In genomic region chr13:39051157-39051556, GRCh38 we compare ENCODE assay signal across 9 cellular contexts. TPM values are rescaled to one million over a fixed set of nuclear protein-coding genes. Genes with fewer than 3 reads are reported as not detected.
A peak's percentile ranks its signal among the peaks of the same experiment; 100 is the strongest.
DNase-seq lines count a peak whose midpoint lies in the region; ATAC-seq, FAIRE-seq and TF ChIP-seq lines count a peak whose summit lies in the region.
"Had no signal": no experiment of that assay in that cellular context is flagged by ENCODE, and none has a peak within 500 bp of the region (broad histone marks: within the 10 kb centered on the region; RNA-seq: fewer than 3 reads in every experiment).

No MANE protein-coding gene starts in this region.

- no peak overlapping the region for H3K4me3 ChIP-seq in AG09309 (ENCODE audit: control insufficient read depth, low read depth, low read length)
- H3K4me3 ChIP-seq in H1 (ENCODE audit: extremely low read depth in 1 of 4, insufficient read depth in 2 of 4, low read depth in 3 of 4, low read length in 4 of 4), result no peak overlapping the region

- no peak overlapping the region for H3K27ac ChIP-seq in H1 (ENCODE audit: low read depth, low read length)

- no peak overlapping the region for H4K8ac ChIP-seq in H1 (ENCODE audit: extremely low read depth, insufficient read depth, low read length)

- no peak overlapping the region for H2BK5ac ChIP-seq in H1 (ENCODE audit: low read depth, low read length)

- no peak overlapping the region for H3K18ac ChIP-seq in H1 (ENCODE audit: extremely low read depth, low read length)

- POLR2A ChIA-PET in H1 (lab: Charles Lee; ENCODE audit: partially characterized antibody), result no interaction called here

- 76% methylated on average over 1 of the region's 1 CpG; no CpG with 5 or more reads in 1 of the 2 experiments for WGBS in H1 (ENCODE audit: extremely low coverage in 1 of 2, insufficient coverage in 1 of 2, insufficient read length in 1 of 2, insufficient replicate concordance in 2 of 2, low coverage in 1 of 2, low lambda C conversion rate in 2 of 2, missing lambda C conversion rate in 1 of 2), 2 experiments

- H3K4me1 ChIP-seq in H1 (replicated peaks in 1 of 4; ENCODE audit: control insufficient read depth in 3 of 4, insufficient read depth in 4 of 4, low read length in 3 of 4), result peaks cover 0 to 6% (median 1%) of the 10 kb centered on the region in 4 experiments; a peak in 2 of 7 replicates

- CTCF ChIA-PET in H1 (lab: Charles Lee; ENCODE audit: partially characterized antibody), result interaction anchor here (1.0 to 2.1 kb wide), 6 partner anchors 24 to 626 kb away, joined by 3 to 11 read pairs (median 4); no protein-coding TSS in a partner anchor

- H3K9ac ChIP-seq in H1 (replicated peaks in 1 of 4; ENCODE audit: extremely low read depth in 1 of 4, low read depth in 3 of 4, low read length in 3 of 4), result no peak overlapping the region

- H3K79me1 ChIP-seq in H1 (ENCODE audit: low read depth, low read length), result no peaks in the 10 kb centered on the region

- no peak overlapping the region for H2BK15ac ChIP-seq in H1 (ENCODE audit: low read length)

- no peaks in the 10 kb centered on the region for H3K23me2 ChIP-seq in H1 (ENCODE audit: low read depth, low read length)

- no peak overlapping the region for H3K4me2 ChIP-seq in H1 (ENCODE audit: insufficient read depth in 1 of 2, low read depth in 2 of 2, low read length in 2 of 2)

- DNase-seq in AG09309 (ENCODE audit: low read depth) (peak; percentile 8), NCI-H446 treated with DMSO at 0.1 percent for 48 hours (lab: John Stamatoyannopoulos, UW) (peak; percentile 48), H1 (ENCODE audit: low read depth in 1 of 2, low spot score in 2 of 2) (no peak), putamen (ENCODE audit: low spot score) (peak; percentile 45)
- no peak for DNase-seq in natural killer cell treated with Interleukin-12 subunit alpha and Interleukin-12 subunit beta and Interleukin-15 and Interleukin-18, amount 100 ng/mL, for 72 hours (ENCODE audit: low spot score)
- DNase-seq in stimulated activated CD4-positive, alpha-beta T cell treated with anti-CD3 and anti-CD28 coated beads, Interleukin-4, amount 100 ng/mL, for 24 hours, result no peak
- DNase-seq in activated T-helper 1 cell treated with anti-CD3 and anti-CD28 coated beads, Interleukin-12 subunit alpha, Interleukin-12 subunit beta, Interleukin-2, Interleukin-4 antibody, amounts not matched to agents 30 ng/mL and 10 ng/mL and 1 ng/mL, durations not matched to agents 14 hours and 24 hours and 36 hours (ENCODE audit: low spot score), result no peak

- ATAC-seq in GM18867 (IDR thresholded peaks at IDR 0.05; ENCODE audit: unreplicated experiment), result peak; percentile 49
- ATAC-seq in natural killer cell treated with Interleukin-12 subunit alpha and Interleukin-12 subunit beta and Interleukin-15 and Interleukin-18, amount 100 ng/mL, for 72 hours, result no peak

- H3K9me3 ChIP-seq in H1 (ENCODE audit: insufficient read depth in 2 of 2, low read depth in 1 of 2, low read length in 1 of 2), result no peaks in the 10 kb centered on the region; a peak in 1 of 4 replicates

- H2BK120ac ChIP-seq in H1 (replicated peaks; ENCODE audit: low read depth, low read length), result no peak overlapping the region

- H4K5ac ChIP-seq in H1 (ENCODE audit: insufficient read length, low read depth, low read length), result no peak overlapping the region

- peaks cover 0 to 1% (median 0%) of the 10 kb centered on the region in 4 experiments; a peak in 1 of 7 replicates for H3K27me3 ChIP-seq in H1 (replicated peaks in 1 of 4; ENCODE audit: control insufficient read depth in 3 of 4, extremely low read depth in 1 of 4, insufficient read depth in 3 of 4, low read length in 3 of 4)

- TF ChIP-seq EP300 in H1 (IDR thresholded peaks at IDR 0.05; ENCODE audit: borderline replicate concordance in 1 of 2, low read depth in 2 of 2, low read length in 2 of 2), result no peak

- H4K91ac ChIP-seq in H1 (replicated peaks; ENCODE audit: insufficient read length, low read length), result no peak overlapping the region

- H3K14ac ChIP-seq in H1 (ENCODE audit: insufficient read length), result no peak overlapping the region

- H3K4ac ChIP-seq in H1 (replicated peaks; ENCODE audit: insufficient read length, low read depth, low read length), result no peak overlapping the region

- H3K4me3 Mint-ChIP-seq in natural killer cell treated with Interleukin-12 subunit alpha and Interleukin-12 subunit beta and Interleukin-15 and Interleukin-18, amount 100 ng/mL, for 72 hours, result no peak overlapping the region
- H3K4me3 Mint-ChIP-seq in activated T-helper 1 cell treated with anti-CD3 and anti-CD28 coated beads, Interleukin-12 subunit alpha, Interleukin-12 subunit beta, Interleukin-2, Interleukin-4 antibody, amounts not matched to agents 30 ng/mL and 10 ng/mL and 1 ng/mL, durations not matched to agents 14 hours and 24 hours and 36 hours, result no peak overlapping the region
- H3K4me3 Mint-ChIP-seq: dendritic cell treated with granulocyte-macrophage colony-stimulating factor and Interleukin-4, amounts not matched to agents 40 ng/mL and 50 ng/mL, for 4 days had no signal

- no peak overlapping the region for H2BK20ac ChIP-seq in H1 (ENCODE audit: low read length)

- no peaks in the 10 kb centered on the region for H3K27me3 Mint-ChIP-seq in natural killer cell treated with Interleukin-12 subunit alpha and Interleukin-12 subunit beta and Interleukin-15 and Interleukin-18, amount 100 ng/mL, for 72 hours
- no peaks in the 10 kb centered on the region for H3K27me3 Mint-ChIP-seq in activated T-helper 1 cell treated with anti-CD3 and anti-CD28 coated beads, Interleukin-12 subunit alpha, Interleukin-12 subunit beta, Interleukin-2, Interleukin-4 antibody, amounts not matched to agents 30 ng/mL and 10 ng/mL and 1 ng/mL, durations not matched to agents 14 hours and 24 hours and 36 hours (ENCODE audit: insufficient read depth)
- H3K27me3 Mint-ChIP-seq: dendritic cell treated with granulocyte-macrophage colony-stimulating factor and Interleukin-4, amounts not matched to agents 40 ng/mL and 50 ng/mL, for 4 days had no signal

- peaks cover 7% of the 10 kb centered on the region for H3K36me3 Mint-ChIP-seq in natural killer cell treated with Interleukin-12 subunit alpha and Interleukin-12 subunit beta and Interleukin-15 and Interleukin-18, amount 100 ng/mL, for 72 hours
- peaks cover 6% of the 10 kb centered on the region for H3K36me3 Mint-ChIP-seq in activated T-helper 1 cell treated with anti-CD3 and anti-CD28 coated beads, Interleukin-12 subunit alpha, Interleukin-12 subunit beta, Interleukin-2, Interleukin-4 antibody, amounts not matched to agents 30 ng/mL and 10 ng/mL and 1 ng/mL, durations not matched to agents 14 hours and 24 hours and 36 hours (ENCODE audit: low read depth)

- no peak overlapping the region for H2AK5ac ChIP-seq in H1 (ENCODE audit: low read depth, low read length)

- H3K36me3 ChIP-seq in H1 (ENCODE audit: control insufficient read depth in 2 of 4, insufficient read depth in 4 of 4, low read length in 3 of 4), result peaks cover 0 to 3% (median 0%) of the 10 kb centered on the region in 4 experiments; a peak in 1 of 8 replicates

- no peak overlapping the region for H3K56ac ChIP-seq in H1 (replicated peaks; ENCODE audit: insufficient read length, low read depth, low read length)

- no peak overlapping the region for H3K27ac Mint-ChIP-seq in natural killer cell treated with Interleukin-12 subunit alpha and Interleukin-12 subunit beta and Interleukin-15 and Interleukin-18, amount 100 ng/mL, for 72 hours
- no peak overlapping the region for H3K27ac Mint-ChIP-seq in activated T-helper 1 cell treated with anti-CD3 and anti-CD28 coated beads, Interleukin-12 subunit alpha, Interleukin-12 subunit beta, Interleukin-2, Interleukin-4 antibody, amounts not matched to agents 30 ng/mL and 10 ng/mL and 1 ng/mL, durations not matched to agents 14 hours and 24 hours and 36 hours
- H3K27ac Mint-ChIP-seq: dendritic cell treated with granulocyte-macrophage colony-stimulating factor and Interleukin-4, amounts not matched to agents 40 ng/mL and 50 ng/mL, for 4 days had no signal

- peak; percentile 7 for FAIRE-seq in H1 (lab: Jason Lieb, UNC)

- no peak overlapping the region for H2BK12ac ChIP-seq in H1 (ENCODE audit: low read depth, low read length)

- no peak overlapping the region for H2AFZ ChIP-seq in H1 (ENCODE audit: low read length)

- no peaks in the 10 kb centered on the region for H3K79me2 ChIP-seq in H1 (ENCODE audit: control insufficient read depth in 1 of 2, insufficient read depth in 2 of 2, low read length in 2 of 2)

- peaks cover 0 to 5% of the 10 kb centered on the region in 2 donors for H3K4me1 Mint-ChIP-seq in natural killer cell treated with Interleukin-12 subunit alpha and Interleukin-12 subunit beta and Interleukin-15 and Interleukin-18, amount 100 ng/mL, for 72 hours (ENCODE audit: low read depth in 2 of 2)
- peaks cover 6% of the 10 kb centered on the region for H3K4me1 Mint-ChIP-seq in activated T-helper 1 cell treated with anti-CD3 and anti-CD28 coated beads, Interleukin-12 subunit alpha, Interleukin-12 subunit beta, Interleukin-2, Interleukin-4 antibody, amounts not matched to agents 30 ng/mL and 10 ng/mL and 1 ng/mL, durations not matched to agents 14 hours and 24 hours and 36 hours (ENCODE audit: low read depth)

- TF ChIP-seq RAD21 in H1 (IDR thresholded peaks at IDR 0.05 in 1 of 2, conservative IDR thresholded peaks at IDR 0.05 in 1 of 2; ENCODE audit: low read depth in 2 of 2, low read length in 2 of 2), result peak; percentile 62 to 68

- no peaks in the 10 kb centered on the region for H3K9me3 Mint-ChIP-seq in natural killer cell treated with Interleukin-12 subunit alpha and Interleukin-12 subunit beta and Interleukin-15 and Interleukin-18, amount 100 ng/mL, for 72 hours
- peaks cover 3% of the 10 kb centered on the region for H3K9me3 Mint-ChIP-seq in activated T-helper 1 cell treated with anti-CD3 and anti-CD28 coated beads, Interleukin-12 subunit alpha, Interleukin-12 subunit beta, Interleukin-2, Interleukin-4 antibody, amounts not matched to agents 30 ng/mL and 10 ng/mL and 1 ng/mL, durations not matched to agents 14 hours and 24 hours and 36 hours

- no peak for TF ChIP-seq POLR2A in H1 (IDR thresholded peaks at IDR 0.05; ENCODE audit: control extremely low read depth in 1 of 2, low read depth in 2 of 2, low read length in 2 of 2)

- no peaks in the 10 kb centered on the region for H4K20me1 ChIP-seq in H1 (replicated peaks in 1 of 2; ENCODE audit: control insufficient read depth in 1 of 2, insufficient read depth in 2 of 2, low read length in 2 of 2)

- intact Hi-C loops in activated T-helper 1 cell treated with anti-CD3 and anti-CD28 coated beads, Interleukin-12 subunit alpha, Interleukin-12 subunit beta, Interleukin-2, Interleukin-4 antibody, amounts not matched to agents 30 ng/mL and 10 ng/mL and 1 ng/mL, durations not matched to agents 14 hours and 24 hours and 36 hours (cut with micrococcal nuclease), result loop anchor here (1.0 to 5.0 kb wide), 6 partner anchors 44 to 625 kb away; no protein-coding TSS in a partner anchor

- TF ChIP-seq CTCF in AG09309 (IDR thresholded peaks at IDR 0.05; ENCODE audit: control insufficient read depth, insufficient read depth, low read depth, low read length, missing control alignments), result peak; percentile 35
- TF ChIP-seq CTCF in H1 (IDR thresholded peaks at IDR 0.05; ENCODE audit: control extremely low read depth in 1 of 3, insufficient read depth in 1 of 3, low read depth in 1 of 3, low read length in 3 of 3), result peak in 1 of 3 experiments; percentile 51; a peak in 2 of 4 replicates

- H3K23ac ChIP-seq in H1 (ENCODE audit: insufficient read length), result no peak overlapping the region

RNA-seq across cellular contexts. Expression of gene NHLRC3, which starts 12.9 kb away (rescaled TPM):
- 12.4 and 13.1 TPM in 2 replicates for total RNA-seq in H1 (2021; fragmentation: NEBNext Ultra II Directional; extraction: Animal tissue kit (Norgen Biotek cat#: 25700))
- polyA plus RNA-seq in H1 (2011; rRNA removed), result 11.4 and 16.9 TPM in 2 replicates
- 15.5 TPM for polyA plus RNA-seq in H1 (2011; cell fraction: cytosol; rRNA removed)
- 9.4 TPM for polyA plus RNA-seq in H1 (2011; cell fraction: nucleus; rRNA removed)
- polyA plus RNA-seq in H1 (2012, experiment 1 of 2), result 10.5 to 14.6 TPM (median 11.1 TPM) in 4 replicates
- polyA plus RNA-seq in H1 (2012, experiment 2 of 2), result 1.1 TPM
- polyA plus RNA-seq in H1 (2013, experiment 1 of 2), result 12.1 TPM
- 12.4 TPM for polyA plus RNA-seq in H1 (2013, experiment 2 of 2)
- 10.4 and 17.9 TPM in 2 replicates for polyA minus RNA-seq in H1 (2011; rRNA and poly(A)+ RNA removed)
- polyA minus RNA-seq in H1 (2011; cell fraction: cytosol; rRNA and poly(A)+ RNA removed), result 8.4 TPM
- polyA minus RNA-seq in H1 (2011; cell fraction: nucleus; rRNA and poly(A)+ RNA removed), result 23.9 TPM
- total RNA-seq in natural killer cell treated with Interleukin-12 subunit alpha and Interleukin-12 subunit beta and Interleukin-15 and Interleukin-18, amount 100 ng/mL, for 72 hours, result 10 to 100 TPM; 14.0 to 16.6 TPM
- 19.2 and 20.4 TPM in 2 replicates for total RNA-seq in activated T-helper 1 cell treated with anti-CD3 and anti-CD28 coated beads, Interleukin-12 subunit alpha, Interleukin-12 subunit beta, Interleukin-2, Interleukin-4 antibody, amounts not matched to agents 30 ng/mL and 10 ng/mL and 1 ng/mL, durations not matched to agents 14 hours and 24 hours and 36 hours

RNA-seq across cellular contexts. Expression of gene PROSER1, which starts 13.3 kb away (rescaled TPM):
- 98.6 and 116 TPM in 2 replicates for total RNA-seq in H1 (2021; fragmentation: NEBNext Ultra II Directional; extraction: Animal tissue kit (Norgen Biotek cat#: 25700))
- 90.7 and 99.2 TPM in 2 replicates for polyA plus RNA-seq in H1 (2011; rRNA removed)
- 41.0 TPM for polyA plus RNA-seq in H1 (2011; cell fraction: cytosol; rRNA removed)
- polyA plus RNA-seq in H1 (2011; cell fraction: nucleus; rRNA removed), result 65.8 TPM
- 47.9 to 82.0 TPM (median 58.7 TPM) in 4 replicates for polyA plus RNA-seq in H1 (2012, experiment 1 of 2)
- polyA plus RNA-seq in H1 (2012, experiment 2 of 2), result 19.8 TPM
- 82.2 TPM for polyA plus RNA-seq in H1 (2013, experiment 1 of 2)
- polyA plus RNA-seq in H1 (2013, experiment 2 of 2), result 80.4 TPM
- 46.5 and 56.7 TPM in 2 replicates for polyA minus RNA-seq in H1 (2011; rRNA and poly(A)+ RNA removed)
- 47.6 TPM for polyA minus RNA-seq in H1 (2011; cell fraction: cytosol; rRNA and poly(A)+ RNA removed)
- polyA minus RNA-seq in H1 (2011; cell fraction: nucleus; rRNA and poly(A)+ RNA removed), result 83.0 TPM
- total RNA-seq in natural killer cell treated with Interleukin-12 subunit alpha and Interleukin-12 subunit beta and Interleukin-15 and Interleukin-18, amount 100 ng/mL, for 72 hours, result 10 to 100 TPM; 66.0 TPM
- total RNA-seq in activated T-helper 1 cell treated with anti-CD3 and anti-CD28 coated beads, Interleukin-12 subunit alpha, Interleukin-12 subunit beta, Interleukin-2, Interleukin-4 antibody, amounts not matched to agents 30 ng/mL and 10 ng/mL and 1 ng/mL, durations not matched to agents 14 hours and 24 hours and 36 hours, result 92.9 and 103 TPM in 2 replicates

Comparison
In these comparisons a context has a peak if more than half of its experiments do, and no peak if none do; other contexts are left out.
1. DNase-seq: peak in AG09309 (single experiment), NCI-H446 treated with DMSO at 0.1 percent for 48 hours (single experiment) and putamen (single experiment); none in H1 (0 of 2), natural killer cell treated with Interleukin-12 subunit alpha and Interleukin-12 subunit beta and Interleukin-15 and Interleukin-18, amount 100 ng/mL, for 72 hours (single experiment), stimulated activated CD4-positive, alpha-beta T cell treated with anti-CD3 and anti-CD28 coated beads, Interleukin-4, amount 100 ng/mL, for 24 hours (single experiment) and activated T-helper 1 cell treated with anti-CD3 and anti-CD28 coated beads, Interleukin-12 subunit alpha, Interleukin-12 subunit beta, Interleukin-2, Interleukin-4 antibody, amounts not matched to agents 30 ng/mL and 10 ng/mL and 1 ng/mL, durations not matched to agents 14 hours and 24 hours and 36 hours (single experiment).